In the genomic region with DNA sequence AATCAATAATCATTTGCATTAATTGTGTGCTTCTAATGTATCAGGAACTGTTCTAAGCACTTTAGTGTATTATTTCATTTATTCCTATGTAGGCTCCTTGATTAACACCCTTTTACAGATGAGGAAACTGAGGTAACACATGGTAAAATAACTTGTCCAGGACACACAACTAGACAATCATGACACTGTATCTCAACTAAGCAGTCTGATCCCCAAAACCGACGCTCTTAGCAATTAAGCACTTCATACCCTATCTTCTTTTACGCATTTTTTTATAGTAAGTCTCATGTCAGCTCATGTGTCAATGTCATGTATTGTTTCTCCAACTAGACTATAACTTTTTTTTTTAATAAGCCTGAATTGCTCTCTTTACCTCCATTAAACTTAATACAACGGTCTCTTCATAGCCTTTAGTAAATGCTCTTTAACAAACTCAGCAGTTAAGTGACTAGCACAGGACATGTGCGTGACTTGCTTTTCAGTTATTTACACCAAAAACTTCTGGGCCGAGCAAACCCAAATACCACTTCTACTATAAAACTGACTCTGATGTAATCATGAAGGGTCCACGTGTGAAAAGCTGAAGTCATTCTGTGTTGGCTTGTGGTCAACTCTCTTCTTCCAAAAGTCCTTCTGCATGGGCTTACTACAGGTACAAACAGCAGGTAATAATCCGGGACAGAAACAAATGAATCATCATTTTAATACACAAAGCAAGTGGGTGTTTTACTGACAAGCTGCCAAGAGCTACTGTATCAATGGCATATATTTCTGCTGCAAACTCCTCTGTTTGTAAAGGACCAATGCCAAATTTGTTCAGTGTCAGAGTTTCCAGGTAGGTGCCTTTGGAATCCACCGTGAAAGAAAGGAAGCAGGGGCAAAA, we compare ENCODE assay signal across 18 cellular contexts. TPM values are rescaled to one million over a fixed set of nuclear protein-coding genes. Genes with fewer than 3 reads are reported as not detected.
DNase-seq lines count a peak whose midpoint lies in the region; ATAC-seq and TF ChIP-seq lines count a peak whose summit lies in the region.
"Had no signal": no experiment of that assay in that cellular context is flagged by ENCODE, and none has a peak within 500 bp of the region (broad histone marks: within the 10 kb centered on the region; RNA-seq: fewer than 3 reads in every experiment).

No MANE protein-coding gene starts in this region.

- no peaks in the 10 kb centered on the region for H3K4me1 ChIP-seq in right lobe of liver
- H3K4me1 ChIP-seq: right atrium auricular region had no signal

- no peak for TF ChIP-seq CTCF in right lobe of liver (IDR thresholded peaks at IDR 0.05)

- no peaks in the 10 kb centered on the region for H3K36me3 ChIP-seq in right lobe of liver
- H3K36me3 ChIP-seq: right atrium auricular region had no signal

- no peaks in the 10 kb centered on the region for H3K36me3 Mint-ChIP-seq in activated T-cell treated with anti-CD3 and anti-CD28 coated beads, Interleukin-2, amount 50 U/mL, for 4 hours (ENCODE audit: insufficient read depth)
- H3K36me3 Mint-ChIP-seq: activated naive CD4-positive, alpha-beta T cell treated with anti-CD3 and anti-CD28 coated beads, Interleukin-2, amount 10 ng/mL, durations not matched to agents 7 days and 5 days; naive thymus-derived CD8-positive, alpha-beta T cell had no signal

- no peaks in the 10 kb centered on the region for H3K27me3 ChIP-seq in right lobe of liver
- H3K27me3 ChIP-seq: right atrium auricular region had no signal

- H3K27ac ChIP-seq in right lobe of liver = no peak overlapping the region
- no peak overlapping the region for H3K27ac ChIP-seq in caudate nucleus (ENCODE audit: low read depth, low read length)
- H3K27ac ChIP-seq: right atrium auricular region had no signal

- no peaks in the 10 kb centered on the region for H3K4me1 Mint-ChIP-seq in activated T-cell treated with anti-CD3 and anti-CD28 coated beads, Interleukin-2, amount 50 U/mL, for 4 hours (ENCODE audit: low read depth)
- H3K4me1 Mint-ChIP-seq: activated naive CD4-positive, alpha-beta T cell treated with anti-CD3 and anti-CD28 coated beads, Interleukin-2, amount 10 ng/mL, durations not matched to agents 7 days and 5 days; naive thymus-derived CD8-positive, alpha-beta T cell had no signal

- no peaks in the 10 kb centered on the region for H3K9me3 ChIP-seq in right lobe of liver
- H3K9me3 ChIP-seq: right atrium auricular region had no signal

- no peak overlapping the region for H3K4me3 Mint-ChIP-seq in activated T-cell treated with anti-CD3 and anti-CD28 coated beads, Interleukin-2, amount 50 U/mL, for 4 hours
- H3K4me3 Mint-ChIP-seq: activated naive CD4-positive, alpha-beta T cell treated with anti-CD3 and anti-CD28 coated beads, Interleukin-2, amount 10 ng/mL, durations not matched to agents 7 days and 5 days; naive thymus-derived CD8-positive, alpha-beta T cell had no signal

- H3K27me3 Mint-ChIP-seq in activated T-cell treated with anti-CD3 and anti-CD28 coated beads, Interleukin-2, amount 50 U/mL, for 4 hours (ENCODE audit: low read depth) = peaks cover 5% of the 10 kb centered on the region
- H3K27me3 Mint-ChIP-seq: activated naive CD4-positive, alpha-beta T cell treated with anti-CD3 and anti-CD28 coated beads, Interleukin-2, amount 10 ng/mL, durations not matched to agents 7 days and 5 days had no signal

- TF ChIP-seq POLR2A in right lobe of liver (IDR thresholded peaks at IDR 0.05) = no peak

- intact Hi-C loops in right lobe of liver (cut with DNase I) = no loop called here

- no peaks in the 10 kb centered on the region for H3K9me3 Mint-ChIP-seq in activated T-cell treated with anti-CD3 and anti-CD28 coated beads, Interleukin-2, amount 50 U/mL, for 4 hours
- H3K9me3 Mint-ChIP-seq: activated naive CD4-positive, alpha-beta T cell treated with anti-CD3 and anti-CD28 coated beads, Interleukin-2, amount 10 ng/mL, durations not matched to agents 7 days and 5 days; naive thymus-derived CD8-positive, alpha-beta T cell had no signal

- ATAC-seq in right lobe of liver = peak; percentile 48 to 92 (median 68)
- ATAC-seq in activated T-cell treated with anti-CD3 and anti-CD28 coated beads, Interleukin-2, amount 50 U/mL, for 4 hours = no peak
- no peak for ATAC-seq in HG02642 (IDR thresholded peaks at IDR 0.05; ENCODE audit: poor library complexity, unreplicated experiment)
- ATAC-seq: naive thymus-derived CD8-positive, alpha-beta T cell had no signal

- WGBS in right lobe of liver (ENCODE audit: insufficient coverage, low coverage, low lambda C conversion rate, missing lambda C conversion rate) = 46% methylated on average over 7 of the region's 9 CpGs

- peak; percentile 1 for DNase-seq in Daoy (ENCODE audit: low read depth)
- DNase-seq in NCI-H2081 treated with DMSO at 0.1 percent for 48 hours (lab: John Stamatoyannopoulos, UW) = peak; percentile 86
- DNase-seq in astrocyte of the hippocampus (ENCODE audit: low read depth, low spot score) = peak; percentile 9
- no peak for DNase-seq in right lobe of liver
- DNase-seq in activated T-cell treated with anti-CD3 and anti-CD28 coated beads, Interleukin-2, amount 50 U/mL, for 4 hours = no peak
- DNase-seq in caudate nucleus (lab: John Stamatoyannopoulos, UW) = no peak
- DNase-seq in NCI-H2227 (lab: John Stamatoyannopoulos, UW; ENCODE audit: unreplicated experiment) = no peak
- DNase-seq: activated CD8-positive, alpha-beta memory T cell treated with anti-CD3 and anti-CD28 coated beads for 24 hours; activated naive CD4-positive, alpha-beta T cell treated with anti-CD3 and anti-CD28 coated beads, Interleukin-2, amount 10 ng/mL, durations not matched to agents 7 days and 5 days; C1 segment of cervical spinal cord; IMR-90; islet precursor cell; naive thymus-derived CD8-positive, alpha-beta T cell; NCI-H2227 treated with DMSO at 0.1 percent for 48 hours; T1000 had no signal

- no peak overlapping the region for H3K4me3 ChIP-seq in right lobe of liver
- H3K4me3 ChIP-seq: right atrium auricular region had no signal

RNA-seq across cellular contexts. Expression of gene AMBN, which starts 7.9 kb away (rescaled TPM):
- 0.06 TPM in 1 of 2 replicates, not detected in the other for total RNA-seq in Daoy (2014; rRNA removed; shearing (Covaris generic))
- not detected for total RNA-seq in right lobe of liver
- total RNA-seq in activated T-cell treated with anti-CD3 and anti-CD28 coated beads, Interleukin-2, amount 50 U/mL, for 4 hours = not detected
- total RNA-seq: chondrocyte; IMR-90; naive thymus-derived CD8-positive, alpha-beta T cell; right atrium auricular region had no signal

RNA-seq across cellular contexts. Expression of gene ENAM, which starts 44.4 kb away (rescaled TPM):
- not detected in 2 replicates for total RNA-seq in Daoy (2014; rRNA removed; shearing (Covaris generic))
- under 1 TPM; 0.07 to 0.86 (median 0.62) TPM for total RNA-seq in right lobe of liver
- not detected for total RNA-seq in activated T-cell treated with anti-CD3 and anti-CD28 coated beads, Interleukin-2, amount 50 U/mL, for 4 hours
- total RNA-seq: chondrocyte; naive thymus-derived CD8-positive, alpha-beta T cell had no signal

Comparison
In these comparisons a context has a peak if more than half of its experiments do, and no peak if none do; other contexts are left out.
1. DNase-seq: peak in Daoy (single experiment), NCI-H2081 treated with DMSO at 0.1 percent for 48 hours (single experiment) and astrocyte of the hippocampus (single experiment); none in right lobe of liver (0 of 3), activated T-cell treated with anti-CD3 and anti-CD28 coated beads, Interleukin-2, amount 50 U/mL, for 4 hours (single experiment), caudate nucleus (0 of 61) and NCI-H2227 (single experiment).
2. ATAC-seq: peak in right lobe of liver (4 of 4); none in activated T-cell treated with anti-CD3 and anti-CD28 coated beads, Interleukin-2, amount 50 U/mL, for 4 hours (0 of 2) and HG02642 (single experiment).